ENCODE assay signal across 8 cellular contexts in genomic region chr4:154230723-154231122, GRCh38.
"Had no signal": no experiment of that assay in that cellular context is flagged by ENCODE, and none has a peak within 500 bp of the region (broad histone marks: within the 10 kb centered on the region; RNA-seq: fewer than 3 reads in every experiment).

No MANE protein-coding gene starts in this region.

- H3K4me3 Mint-ChIP-seq: IgD-negative memory B cell had no signal

- FAIRE-seq: HepG2, HTR-8/SVneo, K562 had no signal

- DNase-seq: IMR-90, KBM-7, KG1 had no signal

- H3K4me3 ChIP-seq: K562 had no signal

- H3K36me3 Mint-ChIP-seq: IgD-negative memory B cell had no signal

- H3K27ac ChIP-seq: HL-60 had no signal

- H3K27ac Mint-ChIP-seq: IgD-negative memory B cell had no signal
